8 cellular contexts compared by ENCODE assay signal in genomic region chr16:2926660-2927646, GRCh38. TPM values are rescaled to one million over a fixed set of nuclear protein-coding genes. Genes with fewer than 3 reads are reported as not detected.
DNase-seq lines count a peak whose midpoint lies in the region; ATAC-seq and TF ChIP-seq lines count a peak whose summit lies in the region.

No MANE protein-coding gene starts in this region.

- no peaks in the 10 kb centered on the region for H3K9me3 ChIP-seq in PC-9 (ENCODE audit: insufficient read depth, low read depth)
- no peaks in the 10 kb centered on the region for H3K9me3 ChIP-seq in esophagus muscularis mucosa
- H3K9me3 ChIP-seq in naive thymus-derived CD4-positive, alpha-beta T cell (ENCODE audit: control insufficient read depth in 2 of 3, low read length in 3 of 3), result no peaks in the 10 kb centered on the region

- H3K4me3 Mint-ChIP-seq in naive thymus-derived CD4-positive, alpha-beta T cell, result peak overlapping the region in 7 of 10 donors; percentile 0 to 48 (median 29)

- peaks cover 0 to 9% (median 0%) of the 10 kb centered on the region in 5 donors for H3K36me3 Mint-ChIP-seq in naive thymus-derived CD4-positive, alpha-beta T cell

- no peaks in the 10 kb centered on the region for H3K36me3 ChIP-seq in PC-9 (ENCODE audit: low read depth)
- peaks cover 22 to 52% (median 48%) of the 10 kb centered on the region in 4 donors for H3K36me3 ChIP-seq in esophagus muscularis mucosa
- peaks cover 0 to 42% (median 0%) of the 10 kb centered on the region in 3 experiments for H3K36me3 ChIP-seq in naive thymus-derived CD4-positive, alpha-beta T cell (ENCODE audit: control insufficient read depth in 2 of 3, insufficient read depth in 3 of 3, low read length in 3 of 3)

- H3K79me2 ChIP-seq in PC-9 (ENCODE audit: low read depth), result no peaks in the 10 kb centered on the region

- no peaks in the 10 kb centered on the region for H3K27me3 Mint-ChIP-seq in naive thymus-derived CD4-positive, alpha-beta T cell

- intact Hi-C loops in PC-9 (cut with micrococcal nuclease; ENCODE audit: unreplicated experiment), result loop anchor here (1.0 to 2.0 kb wide), 2 partner anchors 52 to 56 kb away; no protein-coding TSS in a partner anchor
- intact Hi-C loops in esophagus muscularis mucosa (cut with DNase I), result loop anchor here (10.0 kb wide), 1 partner anchor 152 kb away; the partner anchor contains the start of gene ELOB
- intact Hi-C loops in naive thymus-derived CD4-positive, alpha-beta T cell (cut with micrococcal nuclease), result loop anchor here (1.0 to 2.0 kb wide), 7 partner anchors 22 to 88 kb away; partner anchors contain the start of gene FLYWCH2 (in 1 of the 2)

- 35% methylated on average over 14 of the region's 23 CpGs for WGBS in esophagus muscularis mucosa

- POLR2A ChIA-PET in PC-9 (lab: Charles Lee; ENCODE audit: unreplicated experiment), result interaction anchor here (0.5 to 0.6 kb wide), 3 partner anchors 15 to 188 kb away, joined by 3 to 6 read pairs (median 4); partner anchors contain the start of gene FLYWCH1
- POLR2A ChIA-PET in naive thymus-derived CD4-positive, alpha-beta T cell (lab: Charles Lee), result interaction anchor here (0.8 to 1.2 kb wide), 2 partner anchors 14 to 44 kb away, joined by 4 to 5 read pairs; partner anchors contain the start of gene FLYWCH2

- no peaks in the 10 kb centered on the region for H3K9me2 ChIP-seq in PC-9 (ENCODE audit: insufficient read depth)

- H3K4me1 Mint-ChIP-seq in naive thymus-derived CD4-positive, alpha-beta T cell, result peaks cover 9 to 19% (median 16%) of the 10 kb centered on the region in 7 donors

- no peak for TF ChIP-seq EP300 in esophagus muscularis mucosa (IDR thresholded peaks at IDR 0.05)

- no peak overlapping the region for H2AFZ ChIP-seq in PC-9

- TF ChIP-seq CTCF in GM12801 (IDR thresholded peaks at IDR 0.05; ENCODE audit: extremely low read depth, insufficient read length) (peak; percentile 35), PC-9 (conservative IDR thresholded peaks at IDR 0.05) (peak; percentile 96), esophagus muscularis mucosa (IDR thresholded peaks at IDR 0.05) (peak; percentile 96 to 99 (median 99))

- ATAC-seq in naive thymus-derived CD4-positive, alpha-beta T cell, result peak; percentile 100
- ATAC-seq in GM19351 (IDR thresholded peaks at IDR 0.05; ENCODE audit: unreplicated experiment), result no peak

- H3K4me1 ChIP-seq in PC-9 (replicated peaks; ENCODE audit: insufficient read depth) (no peaks in the 10 kb centered on the region), esophagus muscularis mucosa (peaks cover 4 to 16% (median 10%) of the 10 kb centered on the region in 4 donors)
- H3K4me1 ChIP-seq in naive thymus-derived CD4-positive, alpha-beta T cell (ENCODE audit: control insufficient read depth in 2 of 2, insufficient read depth in 2 of 2, low read length in 2 of 2), result peaks cover 5 to 10% of the 10 kb centered on the region in 2 donors

- H3K27ac ChIP-seq in PC-9 (no peak overlapping the region), esophagus muscularis mucosa (replicated peaks in 1 of 4) (peak overlapping the region in 2 of 4 donors; percentile 44 to 45)
- H3K27ac ChIP-seq in naive thymus-derived CD4-positive, alpha-beta T cell (ENCODE audit: low read depth, low read length), result no peak overlapping the region

- no peaks in the 10 kb centered on the region for H3K9me3 Mint-ChIP-seq in naive thymus-derived CD4-positive, alpha-beta T cell

- no peak for TF ChIP-seq POLR2A in esophagus muscularis mucosa (IDR thresholded peaks at IDR 0.05; ENCODE audit: low read depth)

- CTCF ChIA-PET in PC-9 (lab: Charles Lee), result interaction anchor here (0.6 to 1.8 kb wide), 9 partner anchors 11 to 205 kb away, joined by 3 to 13 read pairs (median 4); partner anchors contain the start of gene FLYWCH2
- CTCF ChIA-PET in naive thymus-derived CD4-positive, alpha-beta T cell (lab: Charles Lee), result interaction anchor here (0.6 to 1.5 kb wide), 15 partner anchors 12 to 88 kb away, joined by 3 to 7 read pairs (median 4); partner anchors contain the start of genes FLYWCH1 and FLYWCH2

- H3F3A ChIP-seq in PC-9 (ENCODE audit: insufficient read depth, low read depth), result peaks cover 12% of the 10 kb centered on the region; the same call in 1 of the 2 replicates

- H4K20me1 ChIP-seq in PC-9 (ENCODE audit: insufficient read depth), result peaks cover 6% of the 10 kb centered on the region; the same call in 1 of the 2 replicates

- BruUV-seq in PC-9 (replicated peaks; lab: Mats Ljungman, UMichigan), result no TSS peak

- H3K4me3 ChIP-seq in PC-9, result no peak overlapping the region
- peak overlapping the region; percentile 20 to 45 (median 35) for H3K4me3 ChIP-seq in esophagus muscularis mucosa
- no peak overlapping the region for H3K4me3 ChIP-seq in naive thymus-derived CD4-positive, alpha-beta T cell (ENCODE audit: low read length)

- H3K27ac Mint-ChIP-seq in naive thymus-derived CD4-positive, alpha-beta T cell, result peak overlapping the region in 7 of 9 donors; percentile 0 to 63 (median 48)

- no peaks in the 10 kb centered on the region for H3K27me3 ChIP-seq in PC-9 (ENCODE audit: insufficient read depth, low read depth)
- no peaks in the 10 kb centered on the region for H3K27me3 ChIP-seq in esophagus muscularis mucosa
- H3K27me3 ChIP-seq in naive thymus-derived CD4-positive, alpha-beta T cell (ENCODE audit: control insufficient read depth in 2 of 2, insufficient read depth in 2 of 2, low read length in 2 of 2), result no peaks in the 10 kb centered on the region

- DNase-seq in LHCN-M2 (ENCODE audit: low read depth), result peak; percentile 84
- DNase-seq in PC-9, result peak; percentile 70 to 84
- peak; percentile 80 for DNase-seq in activated T-cell treated with anti-CD3 and anti-CD28 coated beads for 48 hours (ENCODE audit: low read depth)
- DNase-seq in esophagus muscularis mucosa (ENCODE audit: extremely low spot score), result peak; percentile 97
- peak; percentile 64 to 91 (median 84) for DNase-seq in naive thymus-derived CD4-positive, alpha-beta T cell
- peak; percentile 74 for DNase-seq in stimulated activated CD8-positive, alpha-beta memory T cell treated with anti-CD3 and anti-CD28 coated beads, Interleukin-7, amount 100 ng/mL, for 24 hours (ENCODE audit: low read depth)

- H3K4me2 ChIP-seq in PC-9, result peak overlapping the region; percentile 53

RNA-seq across cellular contexts. Expression of gene FLYWCH1, which starts 15.2 kb away (rescaled TPM):
- total RNA-seq in LHCN-M2 (2014; rRNA removed), result 38.6 and 43.4 TPM in 2 replicates
- 19.0 TPM for polyA plus RNA-seq in LHCN-M2 (2012)
- 79.9 and 84.8 TPM in 2 replicates for total RNA-seq in PC-9 (2021)
- total RNA-seq in esophagus muscularis mucosa, result 10 to 100 TPM; 33.8 to 61.6 (median 46.8) TPM
- 100 to 1,000 TPM in 2 of 5 experiments, 10 to 100 TPM in 3; 48.6 to 149 (median 87.0) TPM for total RNA-seq in naive thymus-derived CD4-positive, alpha-beta T cell
- 10 to 100 TPM; 12.4 to 30.0 TPM for polyA plus RNA-seq in naive thymus-derived CD4-positive, alpha-beta T cell

RNA-seq across cellular contexts. Expression of gene KREMEN2, which starts 37.1 kb away (rescaled TPM):
- total RNA-seq in LHCN-M2 (2014; rRNA removed) (1.5 and 1.7 TPM in 2 replicates), PC-9 (2021) (8.4 and 16.2 TPM in 2 replicates), esophagus muscularis mucosa (under 1 TPM in 1 of 4 donors, not detected in 3; 0.13 TPM)
- 0.63 TPM for polyA plus RNA-seq in LHCN-M2 (2012)
- not detected for total RNA-seq in naive thymus-derived CD4-positive, alpha-beta T cell
- polyA plus RNA-seq in naive thymus-derived CD4-positive, alpha-beta T cell, result not detected

RNA-seq across cellular contexts. Expression of gene PAQR4, which starts 42.2 kb away (rescaled TPM):
- 32.1 and 35.3 TPM in 2 replicates for total RNA-seq in LHCN-M2 (2014; rRNA removed)
- 18.2 TPM for polyA plus RNA-seq in LHCN-M2 (2012)
- 33.6 and 40.7 TPM in 2 replicates for total RNA-seq in PC-9 (2021)
- 1 to 10 TPM; 2.2 to 7.5 (median 4.7) TPM for total RNA-seq in esophagus muscularis mucosa
- 10 to 100 TPM in 1 of 5 experiments, 1 to 10 TPM in 1, under 1 TPM in 3; 0.40 to 39.4 (median 0.79) TPM for total RNA-seq in naive thymus-derived CD4-positive, alpha-beta T cell
- polyA plus RNA-seq in naive thymus-derived CD4-positive, alpha-beta T cell, result under 1 TPM in 1 of 2 donors, not detected in 1; 0.54 TPM

RNA-seq across cellular contexts. Expression of gene FLYWCH2, which starts 43.9 kb away (rescaled TPM):
- total RNA-seq in LHCN-M2 (2014; rRNA removed) (70.2 and 79.7 TPM in 2 replicates), PC-9 (2021) (41.5 and 50.1 TPM in 2 replicates), esophagus muscularis mucosa (10 to 100 TPM; 41.9 to 47.2 (median 43.9) TPM)
- polyA plus RNA-seq in LHCN-M2 (2012), result 36.7 TPM
- 10 to 100 TPM; 13.6 to 30.4 (median 24.0) TPM for total RNA-seq in naive thymus-derived CD4-positive, alpha-beta T cell
- polyA plus RNA-seq in naive thymus-derived CD4-positive, alpha-beta T cell, result 10 to 100 TPM; 24.8 to 26.8 TPM

RNA-seq across cellular contexts. Expression of gene PKMYT1, which starts 53.3 kb away (rescaled TPM):
- total RNA-seq in LHCN-M2 (2014; rRNA removed) (73.1 and 91.4 TPM in 2 replicates), PC-9 (2021) (105 and 112 TPM in 2 replicates), esophagus muscularis mucosa (1 to 10 TPM in 1 of 4 donors, under 1 TPM in 1, not detected in 2; 0.57 to 2.5 TPM)
- polyA plus RNA-seq in LHCN-M2 (2012), result 36.3 TPM
- 10 to 100 TPM in 1 of 5 experiments, under 1 TPM in 1, not detected in 3; 0.93 to 89.1 TPM for total RNA-seq in naive thymus-derived CD4-positive, alpha-beta T cell
- not detected for polyA plus RNA-seq in naive thymus-derived CD4-positive, alpha-beta T cell

Comparison
In these comparisons a context has a peak if more than half of its experiments do, and no peak if none do; other contexts are left out.
1. CTCF ChIP-seq: peak in every context shown above with its lines; median percentile 99 in esophagus muscularis mucosa; 96 in PC-9; 35 in GM12801.
2. H3K4me3 ChIP-seq: peak in esophagus muscularis mucosa (4 of 4); none in PC-9 (single experiment) and naive thymus-derived CD4-positive, alpha-beta T cell (single experiment).
3. Peak in every context shown above with its lines, with median percentiles within 50 percentile points of each other: DNase-seq.